In genomic region chr16:81601008-81601428, GRCh38 we compare ENCODE assay signal across 10 cellular contexts.
A peak's percentile ranks its signal among the peaks of the same experiment; 100 is the strongest.
DNase-seq lines count a peak whose midpoint lies in the region; ATAC-seq and TF ChIP-seq lines count a peak whose summit lies in the region.
"Had no signal": no experiment of that assay in that cellular context is flagged by ENCODE, and none has a peak within 500 bp of the region (broad histone marks: within the 10 kb centered on the region; RNA-seq: fewer than 3 reads in every experiment).

No MANE protein-coding gene starts in this region.

- H3K27me3 ChIP-seq in neural cell (ENCODE audit: insufficient read depth, low read depth, low read length): no peaks in the 10 kb centered on the region
- H3K27me3 ChIP-seq: Peyer's patch had no signal

- ATAC-seq in GM21390 (IDR thresholded peaks at IDR 0.05; ENCODE audit: unreplicated experiment): no peak
- ATAC-seq in stimulated activated naive CD8-positive, alpha-beta T cell treated with anti-CD3 and anti-CD28 coated beads, Interleukin-15, Interleukin-2, amounts not matched to agents 100 U/mL and 50 U/mL, for 24 hours: no peak

- H3K79me2 ChIP-seq in neural cell (replicated peaks; ENCODE audit: insufficient read depth, low read length): peaks cover 43% of the 10 kb centered on the region

- DNase-seq in NCI-H2171 treated with DMSO at 0.1 percent for 48 hours (lab: John Stamatoyannopoulos, UW) (peak; percentile 81), dermis blood vessel endothelial cell (peak; percentile 48), GM13977 (ENCODE audit: low spot score) (no peak), mucosa of gallbladder (ENCODE audit: low spot score) (no peak)
- DNase-seq in stimulated activated naive CD8-positive, alpha-beta T cell treated with anti-CD3 and anti-CD28 coated beads, Interleukin-15, Interleukin-2, amounts not matched to agents 100 U/mL and 50 U/mL, for 24 hours: no peak
- DNase-seq: COR-L47 had no signal

- in situ Hi-C loops in GM13977 (cut with MboI; ENCODE audit: low pct_unique_long_range_greater_than_20kb, low sequenced_read_pairs, unreplicated experiment): no loop called here

- H3K27ac ChIP-seq in C4-2B (peak overlapping the region; percentile 99), neural cell (ENCODE audit: low read length) (peak overlapping the region; percentile 88)

- H3K36me3 ChIP-seq in neural cell (ENCODE audit: insufficient read depth, low read length): no peaks in the 10 kb centered on the region
- H3K36me3 ChIP-seq: Peyer's patch had no signal

- TF ChIP-seq RAD21 in neural cell (conservative IDR thresholded peaks at IDR 0.05): no peak

- no peaks in the 10 kb centered on the region for H4K20me1 ChIP-seq in neural cell (ENCODE audit: insufficient read depth)

- TF ChIP-seq CTCF in C4-2B (conservative IDR thresholded peaks at IDR 0.05) (no peak), neural cell (IDR thresholded peaks at IDR 0.05; ENCODE audit: poor library complexity, severe bottlenecking) (no peak), GM13977 (IDR thresholded peaks at IDR 0.05; ENCODE audit: extremely low read depth, insufficient read depth, missing control alignments) (no peak)

- H2AFZ ChIP-seq in neural cell (ENCODE audit: low read depth, low read length): no peak overlapping the region

- no peaks in the 10 kb centered on the region for H3K9me3 ChIP-seq in neural cell (ENCODE audit: low read length)
- H3K9me3 ChIP-seq: Peyer's patch had no signal

- H3K9me2 ChIP-seq in neural cell (ENCODE audit: insufficient read depth, low read length): no peaks in the 10 kb centered on the region

- no peaks in the 10 kb centered on the region for H3F3A ChIP-seq in neural cell (ENCODE audit: insufficient read depth, low read length, poor library complexity, severe bottlenecking)

- peak overlapping the region; percentile 63 for H3K9ac ChIP-seq in neural cell (ENCODE audit: low read length)

- H3K4me2 ChIP-seq in neural cell (ENCODE audit: low read length): no peak overlapping the region

- peak overlapping the region; percentile 37 for H3K4me3 ChIP-seq in neural cell (ENCODE audit: low read length)
- H3K4me3 ChIP-seq: Peyer's patch had no signal

- no peak for TF ChIP-seq EP300 in neural cell (conservative IDR thresholded peaks at IDR 0.05; ENCODE audit: poor library complexity, severe bottlenecking)

TF ChIP-seq in neural cell, 6 proteins besides CTCF, POLR2A, EP300 and RAD21:
- TF ChIP-seq POLR2AphosphoS5 (IDR thresholded peaks at IDR 0.05) (no peak), SMC3 (conservative IDR thresholded peaks at IDR 0.05; ENCODE audit: poor library complexity) (no peak), EZH2 (IDR thresholded peaks at IDR 0.05; ENCODE audit: borderline replicate concordance, insufficient read depth, low read length, poor library complexity, severe bottlenecking) (no peak), TAF1 (IDR thresholded peaks at IDR 0.05; ENCODE audit: low read depth) (no peak), MXI1 (conservative IDR thresholded peaks at IDR 0.05; ENCODE audit: poor library complexity, severe bottlenecking) (no peak)

Comparison
In these comparisons a context has a peak if more than half of its experiments do, and no peak if none do; other contexts are left out.
1. DNase-seq: peak in NCI-H2171 treated with DMSO at 0.1 percent for 48 hours (single experiment) and dermis blood vessel endothelial cell (single experiment); none in GM13977 (single experiment), mucosa of gallbladder (single experiment) and stimulated activated naive CD8-positive, alpha-beta T cell treated with anti-CD3 and anti-CD28 coated beads, Interleukin-15, Interleukin-2, amounts not matched to agents 100 U/mL and 50 U/mL, for 24 hours (single experiment).